In genomic region chr4:73684097-73684496, GRCh38 we compare ENCODE assay signal across 19 cellular contexts. TPM values are rescaled to one million over a fixed set of nuclear protein-coding genes. Genes with fewer than 3 reads are reported as not detected.
A peak's percentile ranks its signal among the peaks of the same experiment; 100 is the strongest.
DNase-seq lines count a peak whose midpoint lies in the region; ATAC-seq and TF ChIP-seq lines count a peak whose summit lies in the region.
"Had no signal": no experiment of that assay in that cellular context is flagged by ENCODE, and none has a peak within 500 bp of the region (broad histone marks: within the 10 kb centered on the region; RNA-seq: fewer than 3 reads in every experiment).

No MANE protein-coding gene starts in this region.

- no peak overlapping the region for H3K14ac ChIP-seq in mesenchymal stem cell (ENCODE audit: low read length in 2 of 2)

- H3K9ac ChIP-seq in mesenchymal stem cell (ENCODE audit: low read length): no peak overlapping the region

- H3K4me3 ChIP-seq in choroid plexus epithelial cell (ENCODE audit: low read depth, low read length): no peak overlapping the region
- no peak overlapping the region for H3K4me3 ChIP-seq in mesenchymal stem cell (ENCODE audit: insufficient read depth in 1 of 2, low read depth in 1 of 2, low read length in 2 of 2)

- no peak overlapping the region for H2AK5ac ChIP-seq in mesenchymal stem cell (ENCODE audit: low read length, severe bottlenecking)

- DNase-seq in EH (ENCODE audit: low read depth): peak; percentile 53
- peak; percentile 62 for DNase-seq in NCI-H69 (lab: John Stamatoyannopoulos, UW)
- DNase-seq in choroid plexus epithelial cell (ENCODE audit: low read depth): peak; percentile 62
- DNase-seq in mesenchymal stem cell: no peak
- no peak for DNase-seq in T-helper 2 cell
- DNase-seq in SK-N-DZ (ENCODE audit: low spot score): no peak
- DNase-seq in ACHN: no peak
- DNase-seq: BE2C; CD4-positive, alpha-beta memory T cell; DMS79 treated with DMSO at 0.1 percent for 48 hours; GDM1; KG1; NCI-H1092 treated with DMSO at 0.1 percent for 48 hours; NCI-H187; NCI-H510A; NK-92 treated with Interleukin-12 subunit alpha and Interleukin-12 subunit beta, amount 100 ng/mL, for 24 hours had no signal

- H4K91ac ChIP-seq in mesenchymal stem cell (ENCODE audit: low read length): no peak overlapping the region

- no peak overlapping the region for H3K18ac ChIP-seq in mesenchymal stem cell (ENCODE audit: low read depth in 1 of 2, low read length in 2 of 2)

- in situ Hi-C loops in ACHN (cut with HindIII; ENCODE audit: low pct_ligation_motif_present, low pct_unique_long_range_greater_than_20kb, low sequenced_read_pairs): no loop called here

- no peak overlapping the region for H2BK15ac ChIP-seq in mesenchymal stem cell (ENCODE audit: low read depth, poor library complexity, severe bottlenecking)

- H3K36me3 ChIP-seq in mesenchymal stem cell (ENCODE audit: control insufficient read depth in 1 of 2, insufficient read depth in 2 of 2, low read depth in 1 of 2, low read length in 2 of 2): no peaks in the 10 kb centered on the region
- H3K36me3 ChIP-seq: BE2C had no signal

- no peak overlapping the region for H3K4ac ChIP-seq in mesenchymal stem cell (ENCODE audit: low read depth in 1 of 2, low read length in 2 of 2)

- peak overlapping the region; percentile 27 for H4K8ac ChIP-seq in mesenchymal stem cell (ENCODE audit: low read length)

- no peak for TF ChIP-seq CTCF in choroid plexus epithelial cell (conservative IDR thresholded peaks at IDR 0.05; ENCODE audit: low read depth, low read length)

- no peaks in the 10 kb centered on the region for H3K27me3 ChIP-seq in mesenchymal stem cell (ENCODE audit: control insufficient read depth in 1 of 2, insufficient read depth in 1 of 2, low read length in 2 of 2)
- H3K27me3 ChIP-seq: BE2C had no signal

- H3K79me1 ChIP-seq in mesenchymal stem cell (replicated peaks; ENCODE audit: low read length, poor library complexity, severe bottlenecking): no peaks in the 10 kb centered on the region

- 0% methylated on average over 1 of the region's 1 CpG for WGBS in mesenchymal stem cell

- H3K27ac ChIP-seq in mesenchymal stem cell (ENCODE audit: low read length, poor library complexity, severe bottlenecking): no peak overlapping the region
- H3K27ac ChIP-seq: HL-60 had no signal

- H2AFZ ChIP-seq in mesenchymal stem cell (ENCODE audit: low read depth, low read length): no peak overlapping the region

- no peak overlapping the region for H2BK120ac ChIP-seq in mesenchymal stem cell (ENCODE audit: low read depth, low read length)

- H3K9me3 ChIP-seq in mesenchymal stem cell (ENCODE audit: control insufficient read depth, low read length): no peaks in the 10 kb centered on the region
- H3K9me3 ChIP-seq: BE2C had no signal

- H3K4me1 ChIP-seq in mesenchymal stem cell (ENCODE audit: control insufficient read depth, insufficient read depth, low read depth, low read length): peaks cover 2% of the 10 kb centered on the region
- H3K4me1 ChIP-seq: BE2C had no signal

- no peak overlapping the region for H2BK12ac ChIP-seq in mesenchymal stem cell (ENCODE audit: low read length in 2 of 2)

- no peak overlapping the region for H3K23ac ChIP-seq in mesenchymal stem cell (ENCODE audit: low read length in 2 of 2)

- H2BK5ac ChIP-seq in mesenchymal stem cell (ENCODE audit: low read depth, low read length, poor library complexity, severe bottlenecking): no peak overlapping the region

- H3K4me2 ChIP-seq in mesenchymal stem cell (ENCODE audit: low read length, poor library complexity, severe bottlenecking): no peak overlapping the region

- no peak for ATAC-seq in GM18517 (IDR thresholded peaks at IDR 0.05; ENCODE audit: unreplicated experiment)
- ATAC-seq: Right ventricle myocardium inferior had no signal

RNA-seq across cellular contexts. Expression of gene CXCL8, which starts 56.3 kb away (rescaled TPM):
- polyA plus RNA-seq in mesenchymal stem cell (2013, experiment 1 of 2): 35.4 TPM
- 37.7 TPM for polyA plus RNA-seq in mesenchymal stem cell (2013, experiment 2 of 2)
- not detected in 2 replicates for polyA plus RNA-seq in SK-N-DZ (2014; cell fraction: cytosol; rRNA removed)
- polyA plus RNA-seq in SK-N-DZ (2014; cell fraction: nucleus; rRNA removed): 0.80 TPM in 1 of 2 replicates, not detected in the other

Comparison
In these comparisons a context has a peak if more than half of its experiments do, and no peak if none do; other contexts are left out.
1. DNase-seq: peak in EH (single experiment), NCI-H69 (single experiment) and choroid plexus epithelial cell (single experiment); none in mesenchymal stem cell (single experiment), T-helper 2 cell (0 of 5), SK-N-DZ (single experiment) and ACHN (single experiment).